In genomic region chr12:203074-203461, GRCh38 we compare ENCODE assay signal across 1 cellular context.
TF ChIP-seq lines count a peak whose summit lies in the region.

No MANE protein-coding gene starts in this region.

TF ChIP-seq in SK-N-SH treated with all-trans-retinoic acid at 6 μM for 48 hours, 23 proteins besides CTCF, POLR2A, EP300 and RAD21:
- no peak for TF ChIP-seq PATZ1 (CRISPR knock-in tag; IDR thresholded peaks at IDR 0.05; ENCODE audit: borderline replicate concordance)
- TF ChIP-seq SNAI2 (CRISPR knock-in tag; IDR thresholded peaks at IDR 0.05) = no peak
- TF ChIP-seq OSR1 (CRISPR knock-in tag; IDR thresholded peaks at IDR 0.05) = no peak
- no peak for TF ChIP-seq CSRNP3 (CRISPR knock-in tag; IDR thresholded peaks at IDR 0.05)
- no peak for TF ChIP-seq BACH2 (CRISPR knock-in tag; IDR thresholded peaks at IDR 0.05; ENCODE audit: borderline replicate concordance)
- TF ChIP-seq ZNF70 (CRISPR knock-in tag; IDR thresholded peaks at IDR 0.05) = no peak
- TF ChIP-seq CSDC2 (CRISPR knock-in tag; IDR thresholded peaks at IDR 0.05) = no peak
- TF ChIP-seq ARNTL (CRISPR knock-in tag; IDR thresholded peaks at IDR 0.05; ENCODE audit: borderline replicate concordance, low read depth) = no peak
- TF ChIP-seq ZC3H10 (CRISPR knock-in tag; IDR thresholded peaks at IDR 0.05) = no peak
